ENCODE assay signal across 9 cellular contexts in the genomic region with DNA sequence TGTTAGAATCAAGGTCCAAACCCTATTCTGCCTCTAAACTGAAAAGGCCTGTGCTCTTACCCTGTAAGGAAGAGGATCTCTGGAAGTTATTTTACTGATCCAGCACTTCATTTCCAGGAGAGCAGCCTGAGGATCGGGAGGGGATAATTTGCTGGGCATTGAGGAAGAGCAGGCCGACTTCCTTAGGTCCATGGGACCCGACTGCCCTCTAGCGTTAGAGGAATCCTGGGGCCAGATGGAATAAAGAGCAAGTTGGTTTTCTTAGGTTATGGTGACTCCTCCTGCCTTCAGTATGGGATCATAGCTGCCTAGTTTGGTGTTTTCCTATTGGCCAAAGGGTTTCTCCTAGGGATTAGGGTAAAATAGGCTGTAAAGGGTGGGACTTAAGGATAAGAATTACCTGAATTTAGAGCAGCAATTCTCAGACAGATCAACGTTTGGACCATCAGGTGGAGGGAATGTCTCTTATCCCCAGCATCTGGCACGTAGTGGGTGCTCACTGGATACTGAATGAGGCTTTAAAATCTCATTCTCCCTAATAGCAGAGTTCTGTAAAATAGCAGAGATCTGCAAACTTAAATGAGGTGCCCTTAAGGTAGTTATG. TPM values are rescaled to one million over a fixed set of nuclear protein-coding genes. Genes with fewer than 3 reads are reported as not detected.
DNase-seq lines count a peak whose midpoint lies in the region; ATAC-seq and TF ChIP-seq lines count a peak whose summit lies in the region.
"Had no signal": no experiment of that assay in that cellular context is flagged by ENCODE, and none has a peak within 500 bp of the region (broad histone marks: within the 10 kb centered on the region; RNA-seq: fewer than 3 reads in every experiment).

No MANE protein-coding gene starts in this region.

- DNase-seq in DMS 273 (lab: John Stamatoyannopoulos, UW; ENCODE audit: unreplicated experiment) = peak; percentile 89
- peak; percentile 77 for DNase-seq in NCI-H226
- DNase-seq in WTC11 (ENCODE audit: low spot score) = peak; percentile 86
- DNase-seq in dedifferentiated amniotic fluid mesenchymal stem cell (ENCODE audit: extremely low spot score) = peak; percentile 88
- peak; percentile 80 for DNase-seq in left lobe of liver (ENCODE audit: low spot score)
- DNase-seq in stimulated activated CD4-positive, alpha-beta T cell treated with anti-CD3 and anti-CD28 coated beads, Interleukin-2, amount 100 ng/mL, for 24 hours = peak; percentile 38 to 61

- CTCF ChIA-PET in WTC11 (lab: Charles Lee) = interaction anchor here (0.5 to 10.6 kb wide), 53 partner anchors 9 to 1080 kb away, joined by 3 to 166 read pairs (median 4); partner anchors contain the start of genes SORBS1 and TCTN3

- peak; percentile 69 for ATAC-seq in HG02610 (IDR thresholded peaks at IDR 0.05; ENCODE audit: unreplicated experiment)
- ATAC-seq in WTC11 = peak; percentile 95
- peak; percentile 99 for ATAC-seq in left lobe of liver
- ATAC-seq in HG03095 (IDR thresholded peaks at IDR 0.05; ENCODE audit: unreplicated experiment) = no peak
- ATAC-seq: T-helper 17 cell had no signal

- peaks cover 3% of the 10 kb centered on the region for H3K36me3 Mint-ChIP-seq in WTC11

- peak; percentile 81 for TF ChIP-seq CTCF in WTC11 (IDR thresholded peaks at IDR 0.05)

- no peak overlapping the region for H3K4me3 Mint-ChIP-seq in WTC11
- H3K4me3 Mint-ChIP-seq: T-helper 17 cell had no signal

- H3K4me1 Mint-ChIP-seq in WTC11 = peaks cover 14% of the 10 kb centered on the region
- H3K4me1 Mint-ChIP-seq: T-helper 17 cell had no signal

- POLR2A ChIA-PET in WTC11 (lab: Charles Lee) = no interaction called here

- no peaks in the 10 kb centered on the region for H3K27me3 Mint-ChIP-seq in WTC11 (ENCODE audit: low read depth)

- no peak overlapping the region for H3K27ac Mint-ChIP-seq in WTC11
- H3K27ac Mint-ChIP-seq: T-helper 17 cell had no signal

- H3K9me3 Mint-ChIP-seq in WTC11 = peaks cover 7% of the 10 kb centered on the region

TF ChIP-seq in WTC11, 78 proteins besides CTCF, POLR2A, EP300 and RAD21:
- TF ChIP-seq HMGXB4 (CRISPR knock-in tag; IDR thresholded peaks at IDR 0.05) (no peak), ZNF423 (CRISPR knock-in tag; IDR thresholded peaks at IDR 0.05) (no peak), SP1 (CRISPR knock-in tag; conservative IDR thresholded peaks at IDR 0.05) (no peak), ZBTB43 (CRISPR knock-in tag; IDR thresholded peaks at IDR 0.05) (no peak), TEAD1 (CRISPR knock-in tag; IDR thresholded peaks at IDR 0.05) (no peak), CREM (CRISPR knock-in tag; IDR thresholded peaks at IDR 0.05) (no peak), KAT7 (CRISPR knock-in tag; IDR thresholded peaks at IDR 0.05; ENCODE audit: borderline replicate concordance) (no peak), TCF7 (CRISPR knock-in tag; IDR thresholded peaks at IDR 0.05; ENCODE audit: low read depth) (no peak), NFATC4 (CRISPR knock-in tag; IDR thresholded peaks at IDR 0.05) (no peak), GTF2I (CRISPR knock-in tag; conservative IDR thresholded peaks at IDR 0.05) (no peak)
- TF ChIP-seq, protein P1, sequence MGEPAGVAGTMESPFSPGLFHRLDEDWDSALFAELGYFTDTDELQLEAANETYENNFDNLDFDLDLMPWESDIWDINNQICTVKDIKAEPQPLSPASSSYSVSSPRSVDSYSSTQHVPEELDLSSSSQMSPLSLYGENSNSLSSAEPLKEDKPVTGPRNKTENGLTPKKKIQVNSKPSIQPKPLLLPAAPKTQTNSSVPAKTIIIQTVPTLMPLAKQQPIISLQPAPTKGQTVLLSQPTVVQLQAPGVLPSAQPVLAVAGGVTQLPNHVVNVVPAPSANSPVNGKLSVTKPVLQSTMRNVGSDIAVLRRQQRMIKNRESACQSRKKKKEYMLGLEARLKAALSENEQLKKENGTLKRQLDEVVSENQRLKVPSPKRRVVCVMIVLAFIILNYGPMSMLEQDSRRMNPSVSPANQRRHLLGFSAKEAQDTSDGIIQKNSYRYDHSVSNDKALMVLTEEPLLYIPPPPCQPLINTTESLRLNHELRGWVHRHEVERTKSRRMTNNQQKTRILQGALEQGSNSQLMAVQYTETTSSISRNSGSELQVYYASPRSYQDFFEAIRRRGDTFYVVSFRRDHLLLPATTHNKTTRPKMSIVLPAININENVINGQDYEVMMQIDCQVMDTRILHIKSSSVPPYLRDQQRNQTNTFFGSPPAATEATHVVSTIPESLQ (CRISPR knock-in tag; IDR thresholded peaks at IDR 0.05) = no peak
- TF ChIP-seq, protein P2, sequence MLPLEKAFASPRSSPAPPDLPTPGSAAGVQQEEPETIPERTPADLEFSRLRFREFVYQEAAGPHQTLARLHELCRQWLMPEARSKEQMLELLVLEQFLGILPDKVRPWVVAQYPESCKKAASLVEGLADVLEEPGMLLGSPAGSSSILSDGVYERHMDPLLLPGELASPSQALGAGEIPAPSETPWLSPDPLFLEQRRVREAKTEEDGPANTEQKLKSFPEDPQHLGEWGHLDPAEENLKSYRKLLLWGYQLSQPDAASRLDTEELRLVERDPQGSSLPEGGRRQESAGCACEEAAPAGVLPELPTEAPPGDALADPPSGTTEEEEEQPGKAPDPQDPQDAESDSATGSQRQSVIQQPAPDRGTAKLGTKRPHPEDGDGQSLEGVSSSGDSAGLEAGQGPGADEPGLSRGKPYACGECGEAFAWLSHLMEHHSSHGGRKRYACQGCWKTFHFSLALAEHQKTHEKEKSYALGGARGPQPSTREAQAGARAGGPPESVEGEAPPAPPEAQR (CRISPR knock-in tag; IDR thresholded peaks at IDR 0.05) = no peak
TF ChIP-seq in WTC11: peak in this region for 0.

RNA-seq across cellular contexts. Expression of gene SORBS1, which starts 40.0 kb away (rescaled TPM):
- total RNA-seq in WTC11 (2021) (33.8 to 39.9 TPM (median 34.3 TPM) in 3 replicates), left lobe of liver (57.9 TPM)

RNA-seq across cellular contexts. Expression of gene ALDH18A1, which starts 55.3 kb away (rescaled TPM):
- total RNA-seq in WTC11 (2021) = 105 to 115 TPM (median 107 TPM) in 3 replicates
- 38.7 TPM for total RNA-seq in left lobe of liver
